ENCODE assay signal across 8 cellular contexts in the genomic region with DNA sequence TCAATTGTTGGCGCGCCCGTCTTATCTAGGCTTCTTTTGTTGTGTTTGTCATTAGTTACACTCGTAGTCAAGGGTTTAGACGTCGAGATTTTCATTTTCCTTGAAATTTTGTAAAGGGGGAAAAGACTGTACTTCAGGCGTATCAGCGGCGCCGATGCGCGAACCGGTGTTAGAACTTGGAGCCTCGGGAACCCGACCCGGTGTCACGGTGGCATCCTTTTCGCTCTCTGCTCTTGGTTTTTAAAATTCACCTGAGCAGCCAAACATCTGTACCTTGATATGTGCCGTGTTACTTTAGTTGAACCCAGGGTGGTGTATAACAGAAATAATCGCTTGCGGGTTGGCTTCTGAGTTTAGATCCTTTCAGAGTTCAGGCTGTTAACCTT. TPM values are rescaled to one million over a fixed set of nuclear protein-coding genes. Genes with fewer than 3 reads are reported as not detected.
DNase-seq lines count a peak whose midpoint lies in the region; ATAC-seq and TF ChIP-seq lines count a peak whose summit lies in the region.

No MANE protein-coding gene starts in this region.

- no peak overlapping the region for H3K23ac ChIP-seq in neuronal stem cell (ENCODE audit: low read depth, low read length, poor library complexity)

- no peaks in the 10 kb centered on the region for H4K20me1 ChIP-seq in OCI-LY1 (ENCODE audit: insufficient read depth, low read length)

- H2BK15ac ChIP-seq in neuronal stem cell (ENCODE audit: low read length) = no peak overlapping the region

- no peaks in the 10 kb centered on the region for H3K79me1 ChIP-seq in neuronal stem cell (ENCODE audit: low read depth, low read length)

- H3K4me2 ChIP-seq in OCI-LY1 (ENCODE audit: low read length) = peak overlapping the region; percentile 89
- peak overlapping the region; percentile 97 for H3K4me2 ChIP-seq in neuronal stem cell (ENCODE audit: insufficient read depth, low read length, poor library complexity, severe bottlenecking)

- peaks cover 58% of the 10 kb centered on the region for H3K4me1 ChIP-seq in OCI-LY1 (ENCODE audit: insufficient read depth, low read length, severe bottlenecking)
- peaks cover 17 to 25% of the 10 kb centered on the region in 2 donors for H3K4me1 ChIP-seq in duodenal mucosa (ENCODE audit: control insufficient read depth in 1 of 2, insufficient read depth in 2 of 2, low read length in 2 of 2)
- H3K4me1 ChIP-seq in neuronal stem cell (ENCODE audit: control insufficient read depth in 2 of 2, insufficient read depth in 1 of 2, low read depth in 1 of 2, low read length in 2 of 2) = peaks cover 5 to 10% of the 10 kb centered on the region in 2 donors

- H3K27me3 ChIP-seq in OCI-LY1 (ENCODE audit: insufficient read depth, low read length) (no peaks in the 10 kb centered on the region), duodenal mucosa (ENCODE audit: control insufficient read depth in 1 of 2, insufficient read depth in 2 of 2, low read length in 2 of 2) (no peaks in the 10 kb centered on the region), neuronal stem cell (ENCODE audit: control insufficient read depth in 3 of 3, insufficient read depth in 3 of 3, low read depth in 1 of 3, low read length in 3 of 3) (no peaks in the 10 kb centered on the region)

- ATAC-seq in GM21526 (IDR thresholded peaks at IDR 0.05; ENCODE audit: low FRiP score, unreplicated experiment) (no peak), HG03378 (IDR thresholded peaks at IDR 0.05; ENCODE audit: unreplicated experiment) (no peak)

- no peak overlapping the region for H2BK120ac ChIP-seq in neuronal stem cell (ENCODE audit: low read depth, low read length)

- no peak overlapping the region for H3K14ac ChIP-seq in neuronal stem cell (ENCODE audit: low read length)

- H2AFZ ChIP-seq in OCI-LY1 (ENCODE audit: low read length) (no peak overlapping the region), neuronal stem cell (ENCODE audit: low read length) (peak overlapping the region; percentile 99)

- H4K91ac ChIP-seq in neuronal stem cell (ENCODE audit: low read depth, low read length, poor library complexity) = no peak overlapping the region

- peaks cover 20% of the 10 kb centered on the region for H3K79me2 ChIP-seq in OCI-LY1 (ENCODE audit: insufficient read depth, low read length)

- no peak overlapping the region for H2BK5ac ChIP-seq in neuronal stem cell (ENCODE audit: low read length)

- H3K9me3 ChIP-seq in OCI-LY1 (ENCODE audit: low read length) = no peaks in the 10 kb centered on the region
- no peaks in the 10 kb centered on the region for H3K9me3 ChIP-seq in duodenal mucosa (ENCODE audit: control insufficient read depth in 1 of 2, low read length in 2 of 2)
- no peaks in the 10 kb centered on the region for H3K9me3 ChIP-seq in neuronal stem cell (replicated peaks in 1 of 2; ENCODE audit: control insufficient read depth in 2 of 2, insufficient read depth in 1 of 2, low read depth in 1 of 2, low read length in 2 of 2)

- H3K36me3 ChIP-seq in OCI-LY1 (ENCODE audit: insufficient read depth, low read length) (peaks cover 28% of the 10 kb centered on the region; the same call in 1 of the 2 replicates), duodenal mucosa (ENCODE audit: control insufficient read depth in 1 of 2, insufficient read depth in 2 of 2, low read length in 2 of 2) (peaks cover 11 to 19% of the 10 kb centered on the region in 2 donors), neuronal stem cell (replicated peaks in 1 of 2; ENCODE audit: control insufficient read depth in 2 of 2, insufficient read depth in 2 of 2, low read length in 2 of 2) (peaks cover 5 to 29% of the 10 kb centered on the region in 2 donors)

- no peak overlapping the region for H2AK5ac ChIP-seq in neuronal stem cell (ENCODE audit: low read depth, low read length)

- H3K18ac ChIP-seq in neuronal stem cell (ENCODE audit: low read length) = no peak overlapping the region

- no peaks in the 10 kb centered on the region for H3K9me2 ChIP-seq in OCI-LY1 (ENCODE audit: low read depth, low read length)

- no peak for TF ChIP-seq CTCF in OCI-LY1 (IDR thresholded peaks at IDR 0.05; ENCODE audit: low read length)

- H2BK12ac ChIP-seq in neuronal stem cell (ENCODE audit: low read length) = no peak overlapping the region

- no peak overlapping the region for H4K8ac ChIP-seq in neuronal stem cell (ENCODE audit: low read depth, low read length)

- WGBS in neuronal stem cell (ENCODE audit: extremely low coverage in 2 of 2, insufficient read length in 2 of 2, insufficient replicate concordance in 1 of 2), 2 donors = no CpG with 5 or more reads among the region's 21 CpGs

- H3K4ac ChIP-seq in neuronal stem cell (ENCODE audit: low read length) = no peak overlapping the region

- H3K9ac ChIP-seq in OCI-LY1 (ENCODE audit: low read length) (peak overlapping the region; percentile 87), duodenal mucosa (ENCODE audit: low read depth in 1 of 2, low read length in 2 of 2) (peak overlapping the region; percentile 74 to 85), neuronal stem cell (ENCODE audit: low read depth, low read length, poor library complexity) (peak overlapping the region; percentile 92)

- H3F3A ChIP-seq in OCI-LY1 (ENCODE audit: insufficient read depth, low read length) = no peaks in the 10 kb centered on the region

- peak overlapping the region; percentile 97 for H3K4me3 ChIP-seq in OCI-LY1 (ENCODE audit: low read depth, low read length, poor library complexity, severe bottlenecking)
- peak overlapping the region; percentile 70 to 91 for H3K4me3 ChIP-seq in duodenal mucosa (ENCODE audit: low read depth in 1 of 2, low read length in 2 of 2)
- H3K4me3 ChIP-seq in neuronal stem cell (ENCODE audit: low read length in 2 of 2) = peak overlapping the region; percentile 62 to 99

- DNase-seq in COLO668 (lab: John Stamatoyannopoulos, UW; ENCODE audit: unreplicated experiment) = peak; percentile 40
- no peak for DNase-seq in neuronal stem cell (ENCODE audit: low spot score)
- DNase-seq in putamen (ENCODE audit: low spot score) = no peak
- no peak for DNase-seq in NK-92 (lab: John Stamatoyannopoulos, UW; ENCODE audit: unreplicated experiment)

- peak overlapping the region; percentile 49 for H3K27ac ChIP-seq in OCI-LY1 (ENCODE audit: low read depth, low read length, poor library complexity, severe bottlenecking)
- peak overlapping the region; percentile 61 for H3K27ac ChIP-seq in duodenal mucosa (ENCODE audit: low read depth, low read length)
- H3K27ac ChIP-seq in neuronal stem cell (replicated peaks; ENCODE audit: low read length) = no peak overlapping the region

RNA-seq across cellular contexts. Expression of a gene that starts 0.6 kb away (rescaled TPM):
- 22.7 TPM for polyA plus RNA-seq in neuronal stem cell (2013, experiment 1 of 2)
- 20.9 TPM for polyA plus RNA-seq in neuronal stem cell (2013, experiment 2 of 2)

RNA-seq across cellular contexts. Expression of a gene that starts 50.9 kb away (rescaled TPM):
- 18.9 TPM for polyA plus RNA-seq in neuronal stem cell (2013, experiment 1 of 2)
- polyA plus RNA-seq in neuronal stem cell (2013, experiment 2 of 2) = 20.2 TPM
